Comparison of ENCODE assay signal across 8 cellular contexts in the genomic region with DNA sequence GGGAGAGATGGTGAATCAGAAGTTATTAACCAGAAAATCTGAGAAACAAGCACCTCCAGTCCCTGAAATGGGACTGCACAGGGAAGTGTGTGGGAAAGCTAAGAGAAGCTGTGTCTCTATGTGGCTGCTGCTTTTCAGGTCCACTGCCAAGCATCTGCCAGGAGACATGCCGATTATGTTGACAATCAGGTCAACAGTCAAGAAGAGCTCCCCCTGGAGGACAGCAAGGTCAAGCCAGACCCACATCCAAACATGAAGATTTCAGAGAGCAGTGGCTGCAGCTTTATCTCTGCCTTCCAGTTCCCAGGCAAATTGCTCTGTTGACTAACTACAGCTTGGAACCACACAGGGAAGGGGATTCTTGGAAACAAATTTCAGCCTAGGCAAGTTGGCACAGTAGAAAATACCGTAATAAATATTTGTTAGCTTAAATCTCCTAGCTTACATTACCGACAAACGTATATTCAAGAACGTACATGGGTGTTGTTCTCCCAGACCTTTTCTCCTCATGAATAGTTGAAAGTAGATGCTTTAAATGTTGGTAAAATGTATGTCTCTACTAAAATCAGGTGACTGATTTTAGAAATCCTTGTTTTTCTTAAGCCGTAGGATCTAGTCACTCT.
DNase-seq lines count a peak whose midpoint lies in the region; ATAC-seq, FAIRE-seq and TF ChIP-seq lines count a peak whose summit lies in the region.

No MANE protein-coding gene starts in this region.

- peaks cover 0 to 3% (median 0%) of the 10 kb centered on the region in 3 donors for H3K4me1 ChIP-seq in pancreas

- intact Hi-C loops in pancreas (cut with DNase I): no loop called here

- DNase-seq in SKM-1 treated with dmso at 0.1 percent for 144 hours (lab: John Stamatoyannopoulos, UW; ENCODE audit: unreplicated experiment) (peak; percentile 32), SKM-1 (lab: John Stamatoyannopoulos, UW; ENCODE audit: unreplicated experiment) (no peak), HTR-8/SVneo (ENCODE audit: insufficient read length, low spot score) (peak; percentile 32), SK-N-DZ (ENCODE audit: low spot score) (peak; percentile 85), fibroblast of the conjunctiva (ENCODE audit: low read depth) (peak; percentile 8), pancreas (peak in 4 of 6 donors; percentile 39 to 52 (median 44)), COLO668 (lab: John Stamatoyannopoulos, UW; ENCODE audit: unreplicated experiment) (no peak)

- peaks cover 0 to 3% (median 0%) of the 10 kb centered on the region in 4 donors for H3K27me3 ChIP-seq in pancreas

- ATAC-seq in GM21529 (IDR thresholded peaks at IDR 0.05; ENCODE audit: unreplicated experiment) (peak; percentile 80), pancreas (peak in 3 of 4 donors; percentile 75 to 84 (median 77))

- FAIRE-seq in HTR-8/SVneo (lab: Jason Lieb, UNC): peak; percentile 71
- FAIRE-seq in pancreas (lab: Jason Lieb, UNC): no peak

- TF ChIP-seq CTCF in pancreas (IDR thresholded peaks at IDR 0.05): peak; percentile 14 to 50 (median 37)

- H3K4me3 ChIP-seq in pancreas: no peak overlapping the region

- H3K9me3 ChIP-seq in pancreas: no peaks in the 10 kb centered on the region

- no peaks in the 10 kb centered on the region for H3K36me3 ChIP-seq in pancreas

- 67 to 73% methylated on average over 6 of the region's 6 CpGs for WGBS in pancreas, 2 donors

- H3K27ac ChIP-seq in pancreas: no peak overlapping the region

Comparison
In these comparisons a context has a peak if more than half of its experiments do, and no peak if none do; other contexts are left out.
1. DNase-seq: peak in SKM-1 treated with dmso at 0.1 percent for 144 hours (single experiment), HTR-8/SVneo (single experiment), SK-N-DZ (single experiment), fibroblast of the conjunctiva (single experiment) and pancreas (4 of 6); none in SKM-1 (single experiment) and COLO668 (single experiment).